8 cellular contexts compared by ENCODE assay signal in genomic region chr1:154178856-154179811, GRCh38. TPM values are rescaled to one million over a fixed set of nuclear protein-coding genes. Genes with fewer than 3 reads are reported as not detected.
DNase-seq lines count a peak whose midpoint lies in the region; TF ChIP-seq lines count a peak whose summit lies in the region.

No MANE protein-coding gene starts in this region.

- no TSS peak for BruUV-seq in Calu3 (replicated peaks; lab: Mats Ljungman, UMichigan)

- 71% methylated on average over 10 of the region's 10 CpGs for WGBS in suprapubic skin

- H3K27me3 Mint-ChIP-seq in Calu3 (ENCODE audit: unreplicated experiment) (no peaks in the 10 kb centered on the region), neural progenitor cell (ENCODE audit: insufficient read depth, low read depth) (peaks cover 2% of the 10 kb centered on the region)

- H3K27ac Mint-ChIP-seq in Calu3 (ENCODE audit: unreplicated experiment) (peak overlapping the region; percentile 35), neural progenitor cell (peak overlapping the region; percentile 92)

- H3K4me1 ChIP-seq in NT2/D1 (ENCODE audit: insufficient read depth, insufficient read length) (peaks cover 4% of the 10 kb centered on the region), neural progenitor cell (peaks cover 46% of the 10 kb centered on the region), suprapubic skin (peaks cover 68% of the 10 kb centered on the region)
- peaks cover 58% of the 10 kb centered on the region for H3K4me1 ChIP-seq in effector memory CD4-positive, alpha-beta T cell (ENCODE audit: control insufficient read depth, insufficient read depth, low read length, poor library complexity, severe bottlenecking)

- TF ChIP-seq CTCF in Calu3 (IDR thresholded peaks at IDR 0.05; ENCODE audit: unreplicated experiment) (no peak), neural progenitor cell (IDR thresholded peaks at IDR 0.05) (no peak), suprapubic skin (IDR thresholded peaks at IDR 0.05) (no peak), foreskin fibroblast (IDR thresholded peaks at IDR 0.05; ENCODE audit: low read depth, low read length) (no peak)

- CTCF ChIA-PET in Calu3 (lab: Charles Lee), result no interaction called here

- H3K36me3 ChIP-seq in NT2/D1 (ENCODE audit: insufficient read depth, insufficient read length, low read length) (peaks cover 73% of the 10 kb centered on the region), neural progenitor cell (no peaks in the 10 kb centered on the region), suprapubic skin (peaks cover 7% of the 10 kb centered on the region)
- H3K36me3 ChIP-seq in effector memory CD4-positive, alpha-beta T cell (ENCODE audit: control insufficient read depth, insufficient read depth, low read length), result peaks cover 15% of the 10 kb centered on the region

- no peaks in the 10 kb centered on the region for H3K9me3 Mint-ChIP-seq in Calu3 (ENCODE audit: low read depth, unreplicated experiment)
- no peaks in the 10 kb centered on the region for H3K9me3 Mint-ChIP-seq in neural progenitor cell

- peaks cover 86% of the 10 kb centered on the region for H3K79me2 ChIP-seq in neural progenitor cell (ENCODE audit: low read depth)

- H3K9ac ChIP-seq in NT2/D1 (ENCODE audit: insufficient read length, low read depth), result peak overlapping the region; percentile 26
- no peak overlapping the region for H3K9ac ChIP-seq in neural progenitor cell

- H3K4me3 Mint-ChIP-seq in Calu3 (ENCODE audit: low read depth, unreplicated experiment) (peak overlapping the region; percentile 92), neural progenitor cell (peak overlapping the region; percentile 61)

- no peaks in the 10 kb centered on the region for H3K27me3 ChIP-seq in NT2/D1 (ENCODE audit: insufficient read depth, insufficient read length)
- no peaks in the 10 kb centered on the region for H3K27me3 ChIP-seq in effector memory CD4-positive, alpha-beta T cell (replicated peaks; ENCODE audit: control insufficient read depth, insufficient read depth, low read length, poor library complexity, severe bottlenecking)
- no peaks in the 10 kb centered on the region for H3K27me3 ChIP-seq in neural progenitor cell
- H3K27me3 ChIP-seq in suprapubic skin, result no peaks in the 10 kb centered on the region

- H3K4me3 ChIP-seq in NT2/D1 (ENCODE audit: insufficient read length, low read depth), result peak overlapping the region; percentile 0
- peak overlapping the region; percentile 2 for H3K4me3 ChIP-seq in effector memory CD4-positive, alpha-beta T cell (ENCODE audit: insufficient read depth, low read depth, low read length, poor library complexity, severe bottlenecking)
- peak overlapping the region; percentile 23 for H3K4me3 ChIP-seq in neural progenitor cell
- H3K4me3 ChIP-seq in suprapubic skin, result no peak overlapping the region
- no peak overlapping the region for H3K4me3 ChIP-seq in foreskin fibroblast (ENCODE audit: low read depth in 1 of 2, low read length in 2 of 2)

- intact Hi-C loops in Calu3 (cut with micrococcal nuclease; ENCODE audit: unreplicated experiment), result no loop called here

- peak overlapping the region; percentile 95 for H3K4me2 ChIP-seq in neural progenitor cell

- no peak for DNase-seq in Calu3
- DNase-seq in NT2/D1 (ENCODE audit: low read depth, low spot score), result no peak
- DNase-seq in effector memory CD4-positive, alpha-beta T cell, result no peak
- peak; percentile 13 for DNase-seq in neural progenitor cell (ENCODE audit: low spot score)
- no peak for DNase-seq in suprapubic skin (ENCODE audit: low spot score in 2 of 2)
- DNase-seq in foreskin fibroblast, result no peak
- no peak for DNase-seq in COLO668 (lab: John Stamatoyannopoulos, UW; ENCODE audit: unreplicated experiment)
- DNase-seq in NCI-H1048 (lab: John Stamatoyannopoulos, UW), result no peak

- peaks cover 43% of the 10 kb centered on the region for H3F3A ChIP-seq in neural progenitor cell (ENCODE audit: low read depth)

- no peak for TF ChIP-seq EP300 in suprapubic skin (IDR thresholded peaks at IDR 0.05)

- TF ChIP-seq POLR2A in suprapubic skin (IDR thresholded peaks at IDR 0.05), result no peak

- H3K9me3 ChIP-seq in NT2/D1 (ENCODE audit: insufficient read depth, low read length) (no peaks in the 10 kb centered on the region), neural progenitor cell (ENCODE audit: low read depth) (no peaks in the 10 kb centered on the region), suprapubic skin (no peaks in the 10 kb centered on the region)
- no peaks in the 10 kb centered on the region for H3K9me3 ChIP-seq in effector memory CD4-positive, alpha-beta T cell (ENCODE audit: control insufficient read depth, low read length)

- H3K4me1 Mint-ChIP-seq in Calu3 (ENCODE audit: low read depth, unreplicated experiment) (peaks cover 61% of the 10 kb centered on the region), neural progenitor cell (peaks cover 57% of the 10 kb centered on the region)

- H4K20me1 ChIP-seq in neural progenitor cell (ENCODE audit: low read depth), result peaks cover 74% of the 10 kb centered on the region

- no peak overlapping the region for H2AFZ ChIP-seq in neural progenitor cell (replicated peaks)

- H3K36me3 Mint-ChIP-seq in Calu3 (ENCODE audit: insufficient read depth, unreplicated experiment) (peaks cover 80% of the 10 kb centered on the region), neural progenitor cell (peaks cover 17% of the 10 kb centered on the region)

- peak overlapping the region; percentile 58 for H3K27ac ChIP-seq in effector memory CD4-positive, alpha-beta T cell (ENCODE audit: insufficient read depth, low read length, poor library complexity, severe bottlenecking)
- H3K27ac ChIP-seq in neural progenitor cell (peak overlapping the region; percentile 74), suprapubic skin (no peak overlapping the region)

RNA-seq across cellular contexts. Expression of gene TPM3, which starts 12.8 kb away (rescaled TPM):
- total RNA-seq in Calu3 (2022), result 564 and 582 TPM in 2 replicates
- total RNA-seq in neural progenitor cell (ENCODE audit: low replicate concordance), result 408 and 596 TPM in 2 replicates
- total RNA-seq in suprapubic skin, result 100 to 1,000 TPM; 156 to 192 (median 181) TPM

RNA-seq across cellular contexts. Expression of gene NUP210L, which starts 24.3 kb away (rescaled TPM):
- total RNA-seq in Calu3 (2022), result 0.12 TPM in 1 of 2 replicates, not detected in the other
- not detected in 2 replicates for total RNA-seq in neural progenitor cell (ENCODE audit: low replicate concordance)
- not detected for total RNA-seq in suprapubic skin

RNA-seq across cellular contexts. Expression of gene CFAP141, which starts 27.0 kb away (rescaled TPM):
- total RNA-seq in Calu3 (2022), result not detected in 2 replicates
- total RNA-seq in neural progenitor cell (ENCODE audit: low replicate concordance), result not detected in 2 replicates
- not detected for total RNA-seq in suprapubic skin

RNA-seq across cellular contexts. Expression of gene UBAP2L, which starts 41.6 kb away (rescaled TPM):
- total RNA-seq in Calu3 (2022) (245 and 250 TPM in 2 replicates), neural progenitor cell (ENCODE audit: low replicate concordance) (135 and 148 TPM in 2 replicates), suprapubic skin (100 to 1,000 TPM in 1 of 4 donors, 10 to 100 TPM in 3; 69.8 to 124 (median 83.0) TPM)

Comparison
In these comparisons a context has a peak if more than half of its experiments do, and no peak if none do; other contexts are left out.
1. H3K4me3 ChIP-seq: peak in NT2/D1 (single experiment), effector memory CD4-positive, alpha-beta T cell (single experiment) and neural progenitor cell (single experiment); none in suprapubic skin (single experiment) and foreskin fibroblast (0 of 2).